Comparison of ENCODE assay signal across 8 cellular contexts in genomic region chr13:110821837-110822684, GRCh38.
DNase-seq lines count a peak whose midpoint lies in the region; ATAC-seq and TF ChIP-seq lines count a peak whose summit lies in the region.
"Not testable (repeated sequence)": the region's sequence is repeated elsewhere in the genome, so short reads cannot be mapped to it uniquely, and the experiment has no call there.

No MANE protein-coding gene starts in this region.

- not testable (repeated sequence) for DNase-seq in CD4-positive, CD25-positive, alpha-beta regulatory T cell; activated CD4-positive, alpha-beta T cell treated with anti-CD3 and anti-CD28 coated beads, Interleukin-2, amount 10 ng/mL, durations not matched to agents 24 days and 14 days; activated T-cell treated with anti-CD3 and anti-CD28 coated beads, Interleukin-2, amount 50 U/mL, for 24 hours; effector memory CD8-positive, alpha-beta T cell; neural progenitor cell (ENCODE audit: low spot score)
- DNase-seq in Jurkat, Clone E6-1 (ENCODE audit: low read depth, low spot score) = peak; percentile 40
- peak; percentile 45 for DNase-seq in testis

- H3K4me3 ChIP-seq in CD4-positive, CD25-positive, alpha-beta regulatory T cell (ENCODE audit: low read depth, low read length) = peak overlapping the region; percentile 24
- peak overlapping the region; percentile 60 for H3K4me3 ChIP-seq in Jurkat, Clone E6-1 (ENCODE audit: low read length)
- not testable (repeated sequence) for H3K4me3 ChIP-seq in neural progenitor cell
- H3K4me3 ChIP-seq in testis = peak overlapping the region in 1 of 2 donors; percentile 1

- H3F3A ChIP-seq in neural progenitor cell (ENCODE audit: low read depth) = not testable (repeated sequence)

- 54 to 63% methylated on average over 19 to 26 of the region's 26 CpGs for WGBS in testis, 2 donors

- TF ChIP-seq CTCF in neural progenitor cell (IDR thresholded peaks at IDR 0.05); testis (IDR thresholded peaks at IDR 0.05): not testable (repeated sequence)

- H3K79me2 ChIP-seq in neural progenitor cell (ENCODE audit: low read depth) = not testable (repeated sequence)

- not testable (repeated sequence) for H3K4me1 ChIP-seq in CD4-positive, CD25-positive, alpha-beta regulatory T cell (ENCODE audit: control insufficient read depth, insufficient read depth, low read length, poor library complexity, severe bottlenecking); neural progenitor cell; testis

- H3K36me3 ChIP-seq in CD4-positive, CD25-positive, alpha-beta regulatory T cell (ENCODE audit: control insufficient read depth, insufficient read depth, low read length); neural progenitor cell; testis (ENCODE audit: low read depth, missing control alignments): not testable (repeated sequence)

- not testable (repeated sequence) for H3K27me3 ChIP-seq in CD4-positive, CD25-positive, alpha-beta regulatory T cell (ENCODE audit: control insufficient read depth, insufficient read depth, low read length); neural progenitor cell; testis

- peak overlapping the region; percentile 52 to 85 (median 72) for H3K4me3 Mint-ChIP-seq in CD4-positive, CD25-positive, alpha-beta regulatory T cell
- H3K4me3 Mint-ChIP-seq in activated CD4-positive, alpha-beta T cell treated with anti-CD3 and anti-CD28 coated beads, Interleukin-2, amount 10 ng/mL, durations not matched to agents 24 days and 14 days = peak overlapping the region; percentile 63
- H3K4me3 Mint-ChIP-seq in activated T-cell treated with anti-CD3 and anti-CD28 coated beads, Interleukin-2, amount 50 U/mL, for 24 hours = peak overlapping the region; percentile 73
- H3K4me3 Mint-ChIP-seq in activated naive CD4-positive, alpha-beta T cell treated with anti-CD3 and anti-CD28 coated beads, Interleukin-2, amount 50 U/mL, for 24 hours = peak overlapping the region; percentile 86
- peak overlapping the region; percentile 63 to 81 for H3K4me3 Mint-ChIP-seq in effector memory CD8-positive, alpha-beta T cell
- H3K4me3 Mint-ChIP-seq in neural progenitor cell = not testable (repeated sequence)

- peak overlapping the region; percentile 55 to 92 (median 78) for H3K27ac Mint-ChIP-seq in CD4-positive, CD25-positive, alpha-beta regulatory T cell
- H3K27ac Mint-ChIP-seq in activated CD4-positive, alpha-beta T cell treated with anti-CD3 and anti-CD28 coated beads, Interleukin-2, amount 10 ng/mL, durations not matched to agents 24 days and 14 days = not testable (repeated sequence)
- H3K27ac Mint-ChIP-seq in activated T-cell treated with anti-CD3 and anti-CD28 coated beads, Interleukin-2, amount 50 U/mL, for 24 hours = peak overlapping the region; percentile 77
- peak overlapping the region; percentile 73 for H3K27ac Mint-ChIP-seq in activated naive CD4-positive, alpha-beta T cell treated with anti-CD3 and anti-CD28 coated beads, Interleukin-2, amount 50 U/mL, for 24 hours
- H3K27ac Mint-ChIP-seq in effector memory CD8-positive, alpha-beta T cell = peak overlapping the region in 1 of 2 donors; percentile 32
- H3K27ac Mint-ChIP-seq in neural progenitor cell = peak overlapping the region; percentile 19

- not testable (repeated sequence) for H3K27ac ChIP-seq in CD4-positive, CD25-positive, alpha-beta regulatory T cell (ENCODE audit: insufficient read depth, low read length, poor library complexity, severe bottlenecking); neural progenitor cell; testis

- H3K9me3 ChIP-seq in CD4-positive, CD25-positive, alpha-beta regulatory T cell (ENCODE audit: control insufficient read depth in 2 of 2, low read length in 2 of 2); neural progenitor cell (ENCODE audit: low read depth); testis: not testable (repeated sequence)

- not testable (repeated sequence) for H3K36me3 Mint-ChIP-seq in CD4-positive, CD25-positive, alpha-beta regulatory T cell; activated CD4-positive, alpha-beta T cell treated with anti-CD3 and anti-CD28 coated beads, Interleukin-2, amount 10 ng/mL, durations not matched to agents 24 days and 14 days (ENCODE audit: low read depth); activated T-cell treated with anti-CD3 and anti-CD28 coated beads, Interleukin-2, amount 50 U/mL, for 24 hours (ENCODE audit: low read depth); activated naive CD4-positive, alpha-beta T cell treated with anti-CD3 and anti-CD28 coated beads, Interleukin-2, amount 50 U/mL, for 24 hours; effector memory CD8-positive, alpha-beta T cell (ENCODE audit: insufficient read depth); neural progenitor cell

- not testable (repeated sequence) for H3K9ac ChIP-seq in neural progenitor cell

- not testable (repeated sequence) for H3K4me1 Mint-ChIP-seq in CD4-positive, CD25-positive, alpha-beta regulatory T cell; activated CD4-positive, alpha-beta T cell treated with anti-CD3 and anti-CD28 coated beads, Interleukin-2, amount 10 ng/mL, durations not matched to agents 24 days and 14 days
- H3K4me1 Mint-ChIP-seq in activated T-cell treated with anti-CD3 and anti-CD28 coated beads, Interleukin-2, amount 50 U/mL, for 24 hours (ENCODE audit: low read depth) = peaks cover 15% of the 10 kb centered on the region
- peaks cover 11% of the 10 kb centered on the region for H3K4me1 Mint-ChIP-seq in activated naive CD4-positive, alpha-beta T cell treated with anti-CD3 and anti-CD28 coated beads, Interleukin-2, amount 50 U/mL, for 24 hours
- peaks cover 4 to 12% of the 10 kb centered on the region in 2 donors for H3K4me1 Mint-ChIP-seq in effector memory CD8-positive, alpha-beta T cell (ENCODE audit: low read depth in 2 of 2)
- H3K4me1 Mint-ChIP-seq in neural progenitor cell = peaks cover 17% of the 10 kb centered on the region

- not testable (repeated sequence) for H3K9me3 Mint-ChIP-seq in CD4-positive, CD25-positive, alpha-beta regulatory T cell; activated CD4-positive, alpha-beta T cell treated with anti-CD3 and anti-CD28 coated beads, Interleukin-2, amount 10 ng/mL, durations not matched to agents 24 days and 14 days; activated T-cell treated with anti-CD3 and anti-CD28 coated beads, Interleukin-2, amount 50 U/mL, for 24 hours; activated naive CD4-positive, alpha-beta T cell treated with anti-CD3 and anti-CD28 coated beads, Interleukin-2, amount 50 U/mL, for 24 hours; effector memory CD8-positive, alpha-beta T cell; neural progenitor cell

- H3K4me2 ChIP-seq in neural progenitor cell = not testable (repeated sequence)

- H2AFZ ChIP-seq in neural progenitor cell (replicated peaks) = not testable (repeated sequence)

- intact Hi-C loops in activated CD4-positive, alpha-beta T cell treated with anti-CD3 and anti-CD28 coated beads, Interleukin-2, amount 10 ng/mL, durations not matched to agents 24 days and 14 days (cut with micrococcal nuclease); testis (cut with DNase I; ENCODE audit: low total_unique reads): not testable (repeated sequence)

- H4K20me1 ChIP-seq in neural progenitor cell (ENCODE audit: low read depth) = not testable (repeated sequence)

- not testable (repeated sequence) for ATAC-seq in CD4-positive, CD25-positive, alpha-beta regulatory T cell (ENCODE audit: low read depth in 2 of 2); effector memory CD8-positive, alpha-beta T cell (replicated peaks)

- TF ChIP-seq POLR2A in testis (IDR thresholded peaks at IDR 0.05) = not testable (repeated sequence)

- H3K27me3 Mint-ChIP-seq in CD4-positive, CD25-positive, alpha-beta regulatory T cell = peaks cover 16% of the 10 kb centered on the region
- peaks cover 11% of the 10 kb centered on the region for H3K27me3 Mint-ChIP-seq in activated CD4-positive, alpha-beta T cell treated with anti-CD3 and anti-CD28 coated beads, Interleukin-2, amount 10 ng/mL, durations not matched to agents 24 days and 14 days
- H3K27me3 Mint-ChIP-seq in activated T-cell treated with anti-CD3 and anti-CD28 coated beads, Interleukin-2, amount 50 U/mL, for 24 hours; activated naive CD4-positive, alpha-beta T cell treated with anti-CD3 and anti-CD28 coated beads, Interleukin-2, amount 50 U/mL, for 24 hours; effector memory CD8-positive, alpha-beta T cell; neural progenitor cell (ENCODE audit: insufficient read depth, low read depth): not testable (repeated sequence)
